Comparison of ENCODE assay signal across 1 cellular context in genomic region chr18:8536226-8536625, GRCh38.
TF ChIP-seq lines count a peak whose summit lies in the region.

No MANE protein-coding gene starts in this region.

TF ChIP-seq in GM23338, 12 proteins besides CTCF, POLR2A, EP300 and RAD21 (continued from another document):
- no peak for TF ChIP-seq REST (IDR thresholded peaks at IDR 0.05; ENCODE audit: unreplicated experiment)
- no peak for TF ChIP-seq POLR2AphosphoS5 (IDR thresholded peaks at IDR 0.05; ENCODE audit: low read depth)
